In genomic region chr3:112597945-112598344, GRCh38 we compare ENCODE assay signal across 28 cellular contexts.
"Had no signal": no experiment of that assay in that cellular context is flagged by ENCODE, and none has a peak within 500 bp of the region (broad histone marks: within the 10 kb centered on the region; RNA-seq: fewer than 3 reads in every experiment).

No MANE protein-coding gene starts in this region.

- H3K27ac ChIP-seq: stomach, suprapubic skin, testis, thoracic aorta, thyroid gland, tibial artery, tibial nerve, transverse colon, upper lobe of left lung, upper lobe of right lung, uterus, vagina had no signal

- DNase-seq: stimulated activated CD4-positive, alpha-beta T cell treated with anti-CD3 and anti-CD28 coated beads, Interleukin-2, amount 100 ng/mL, for 48 hours; stimulated activated CD4-positive, alpha-beta T cell treated with anti-CD3 and anti-CD28 coated beads, Interleukin-4, amount 100 ng/mL, for 1 hour; stimulated activated CD4-positive, alpha-beta T cell treated with anti-CD3 and anti-CD28 coated beads, Interleukin-4, amount 100 ng/mL, for 24 hours; stimulated activated CD4-positive, alpha-beta T cell treated with anti-CD3 and anti-CD28 coated beads, Interleukin-4, amount 100 ng/mL, for 4 hours; stimulated activated CD8-positive, alpha-beta memory T cell treated with anti-CD3 and anti-CD28 coated beads, Interleukin-4, amount 100 ng/mL, for 48 hours; stimulated activated naive B cell treated with anti-CD40 and anti-IgM and Interleukin-4, amounts not matched to agents 10 μg/mL and 1 μg/mL and 100 μg/mL, for 72 hours; stimulated activated naive CD4-positive, alpha-beta T cell; stimulated activated naive CD4-positive, alpha-beta T cell treated with Interleukin-2 at 50 U/mL for 16 hours; stimulated activated naive CD8-positive, alpha-beta T cell treated with anti-CD3 and anti-CD28 coated beads, Interleukin-15, amount 100 ng/mL, for 72 hours; stimulated activated naive CD8-positive, alpha-beta T cell treated with anti-CD3 and anti-CD28 coated beads, Interleukin-15, Interleukin-2, amounts not matched to agents 100 U/mL and 50 U/mL, for 24 hours; stomach; substantia nigra; testis; thyroid gland; tibial artery; transverse colon; trophoblast cell; upper lobe of left lung; upper lobe of right lung; uterus had no signal

- H3K27me3 Mint-ChIP-seq: stimulated activated memory B cell treated with anti-CD40 and anti-IgM and Interleukin-4, amounts not matched to agents 10 μg/mL and 1 μg/mL and 100 μg/mL, for 72 hours; stimulated activated naive B cell treated with anti-CD40 and anti-IgM and Interleukin-4, amounts not matched to agents 10 μg/mL and 1 μg/mL and 100 μg/mL, for 72 hours; stimulated activated naive CD8-positive, alpha-beta T cell treated with anti-CD3 and anti-CD28 coated beads, Interleukin-15, amount 100 ng/mL, for 72 hours; stimulated activated naive CD8-positive, alpha-beta T cell treated with anti-CD3 and anti-CD28 coated beads, Interleukin-15, Interleukin-2, amounts not matched to agents 100 ng/mL and 50 ng/mL, for 24 hours; type B pancreatic cell had no signal

- H3K9me3 ChIP-seq: stomach, suprapubic skin, testis, thoracic aorta, thyroid gland, tibial artery, transverse colon, upper lobe of left lung, upper lobe of right lung, uterus, vagina had no signal

- H3K4me3 Mint-ChIP-seq: stimulated activated effector memory CD8-positive, alpha-beta T cell treated with anti-CD3 and anti-CD28 coated beads, Interleukin-12 subunit alpha, Interleukin-12 subunit beta, amount 100 ng/mL, for 72 hours; stimulated activated memory B cell treated with anti-CD40 and anti-IgM and Interleukin-4, amounts not matched to agents 10 μg/mL and 1 μg/mL and 100 μg/mL, for 72 hours; stimulated activated naive B cell treated with anti-CD40 and anti-IgM and Interleukin-4, amounts not matched to agents 10 μg/mL and 1 μg/mL and 100 μg/mL, for 72 hours; stimulated activated naive CD8-positive, alpha-beta T cell treated with anti-CD3 and anti-CD28 coated beads, Interleukin-15, amount 100 ng/mL, for 72 hours; stimulated activated naive CD8-positive, alpha-beta T cell treated with anti-CD3 and anti-CD28 coated beads, Interleukin-15, Interleukin-2, amounts not matched to agents 100 ng/mL and 50 ng/mL, for 24 hours; type B pancreatic cell had no signal

- H3K4me3 ChIP-seq: stomach, suprapubic skin, testis, thoracic aorta, thyroid gland, tibial artery, tibial nerve, transverse colon, upper lobe of left lung, upper lobe of right lung, uterus, vagina had no signal

- H3K9me3 Mint-ChIP-seq: stimulated activated memory B cell treated with anti-CD40 and anti-IgM and Interleukin-4, amounts not matched to agents 10 μg/mL and 1 μg/mL and 100 μg/mL, for 72 hours; stimulated activated naive CD8-positive, alpha-beta T cell treated with anti-CD3 and anti-CD28 coated beads, Interleukin-15, amount 100 ng/mL, for 72 hours; stimulated activated naive CD8-positive, alpha-beta T cell treated with anti-CD3 and anti-CD28 coated beads, Interleukin-15, Interleukin-2, amounts not matched to agents 100 ng/mL and 50 ng/mL, for 24 hours; type B pancreatic cell had no signal

- H3K27ac Mint-ChIP-seq: stimulated activated effector memory CD8-positive, alpha-beta T cell treated with anti-CD3 and anti-CD28 coated beads, Interleukin-12 subunit alpha, Interleukin-12 subunit beta, amount 100 ng/mL, for 72 hours; stimulated activated memory B cell treated with anti-CD40 and anti-IgM and Interleukin-4, amounts not matched to agents 10 μg/mL and 1 μg/mL and 100 μg/mL, for 72 hours; stimulated activated naive B cell treated with anti-CD40 and anti-IgM and Interleukin-4, amounts not matched to agents 10 μg/mL and 1 μg/mL and 100 μg/mL, for 72 hours; stimulated activated naive CD8-positive, alpha-beta T cell treated with anti-CD3 and anti-CD28 coated beads, Interleukin-15, Interleukin-2, amounts not matched to agents 100 ng/mL and 50 ng/mL, for 24 hours; type B pancreatic cell had no signal

- H3K36me3 ChIP-seq: thyroid gland, uterus had no signal

- H3K36me3 Mint-ChIP-seq: stimulated activated effector memory CD8-positive, alpha-beta T cell treated with anti-CD3 and anti-CD28 coated beads, Interleukin-12 subunit alpha, Interleukin-12 subunit beta, amount 100 ng/mL, for 72 hours had no signal

- H3K27me3 ChIP-seq: stomach, suprapubic skin, testis, thyroid gland, tibial artery, tibial nerve, transverse colon, upper lobe of left lung, upper lobe of right lung, uterus, vagina had no signal

- H3K4me1 ChIP-seq: stomach, suprapubic skin, thyroid gland, tibial artery, tibial nerve, transverse colon, upper lobe of left lung, upper lobe of right lung, uterus had no signal
